ENCODE assay signal across 15 cellular contexts in genomic region chr18:80103231-80103630, GRCh38. TPM values are rescaled to one million over a fixed set of nuclear protein-coding genes. Genes with fewer than 3 reads are reported as not detected.
A peak's percentile ranks its signal among the peaks of the same experiment; 100 is the strongest.
DNase-seq lines count a peak whose midpoint lies in the region; ATAC-seq, FAIRE-seq and TF ChIP-seq lines count a peak whose summit lies in the region.
"Had no signal": no experiment of that assay in that cellular context is flagged by ENCODE, and none has a peak within 500 bp of the region (broad histone marks: within the 10 kb centered on the region; RNA-seq: fewer than 3 reads in every experiment).

No MANE protein-coding gene starts in this region.

- no peaks in the 10 kb centered on the region for H3K27me3 ChIP-seq in bronchial epithelial cell (ENCODE audit: control insufficient read depth, insufficient read depth, low read length)
- H3K27me3 ChIP-seq: gastrocnemius medialis, uterus had no signal

- peak overlapping the region; percentile 11 for H3K27ac ChIP-seq in temporal lobe (ENCODE audit: low read depth, low read length)
- H3K27ac ChIP-seq: gastrocnemius medialis, uterus had no signal

- no peak for TF ChIP-seq CTCF in bronchial epithelial cell (IDR thresholded peaks at IDR 0.05; ENCODE audit: insufficient read depth, low read length, severe bottlenecking)

- H3K4me3 ChIP-seq in bronchial epithelial cell (ENCODE audit: low read depth, low read length), result no peak overlapping the region
- H3K4me3 ChIP-seq: gastrocnemius medialis, uterus had no signal

- DNase-seq in H4 (ENCODE audit: low spot score) (peak; percentile 73), bronchial epithelial cell (ENCODE audit: low read depth) (peak; percentile 63), lung microvascular endothelial cell (ENCODE audit: low read depth in 2 of 2) (peak; percentile 20 to 83), COR-L47 (lab: John Stamatoyannopoulos, UW) (no peak), SK-N-DZ (ENCODE audit: low spot score) (no peak)
- DNase-seq: activated T-cell treated with anti-CD3 and anti-CD28 coated beads, Interleukin-2, amount 50 U/mL, for 72 hours; amniotic stem cell; CD4-positive, alpha-beta memory T cell; gastrocnemius medialis; GF-D8; NCI-H2029 treated with DMSO at 0.1 percent for 48 hours; NCI-H774; uterus had no signal

- no peak for FAIRE-seq in bronchial epithelial cell (lab: Jason Lieb, UNC)

- no peaks in the 10 kb centered on the region for H3K36me3 ChIP-seq in bronchial epithelial cell (ENCODE audit: control insufficient read depth, insufficient read depth, low read length)
- H3K36me3 ChIP-seq: gastrocnemius medialis, uterus had no signal

- no peak for ATAC-seq in GM21529 (IDR thresholded peaks at IDR 0.05; ENCODE audit: unreplicated experiment)
- ATAC-seq: activated T-cell treated with anti-CD3 and anti-CD28 coated beads, Interleukin-2, amount 50 U/mL, for 72 hours had no signal

RNA-seq across cellular contexts. Expression of gene ADNP2, which starts 5.8 kb away (rescaled TPM):
- total RNA-seq in H4 (2014; rRNA removed; shearing (Covaris generic)), result 21.3 and 27.8 TPM in 2 replicates
- total RNA-seq in bronchial epithelial cell (19.3 and 21.6 TPM in 2 replicates), lung microvascular endothelial cell (10.7 and 12.1 TPM in 2 replicates), temporal lobe (17.5 TPM)
- polyA plus RNA-seq in SK-N-DZ (2014; cell fraction: cytosol; rRNA removed), result 21.2 and 24.5 TPM in 2 replicates
- polyA plus RNA-seq in SK-N-DZ (2014; cell fraction: nucleus; rRNA removed), result 13.3 and 14.2 TPM in 2 replicates

Comparison
In these comparisons a context has a peak if more than half of its experiments do, and no peak if none do; other contexts are left out.
1. DNase-seq: peak in H4 (single experiment), bronchial epithelial cell (single experiment) and lung microvascular endothelial cell (2 of 2); none in COR-L47 (single experiment) and SK-N-DZ (single experiment).